In genomic region chr9:115109486-115109885, GRCh38 we compare ENCODE assay signal across 15 cellular contexts. TPM values are rescaled to one million over a fixed set of nuclear protein-coding genes. Genes with fewer than 3 reads are reported as not detected.
DNase-seq lines count a peak whose midpoint lies in the region; ATAC-seq and TF ChIP-seq lines count a peak whose summit lies in the region.
"Had no signal": no experiment of that assay in that cellular context is flagged by ENCODE, and none has a peak within 500 bp of the region (broad histone marks: within the 10 kb centered on the region; RNA-seq: fewer than 3 reads in every experiment).

No MANE protein-coding gene starts in this region.

- peaks cover 66% of the 10 kb centered on the region for H3K27me3 Mint-ChIP-seq in stimulated activated naive CD8-positive, alpha-beta T cell treated with anti-CD3 and anti-CD28 coated beads, Interleukin-15, amount 100 ng/mL, for 72 hours

- H3K27ac Mint-ChIP-seq in stimulated activated naive CD8-positive, alpha-beta T cell treated with anti-CD3 and anti-CD28 coated beads, Interleukin-15, amount 100 ng/mL, for 72 hours: no peak overlapping the region
- H3K27ac Mint-ChIP-seq: T-helper 2 cell treated with Interferon-gamma antibody and Interleukin-4, amounts not matched to agents 5 μg/mL and 100 μg/mL, for 36 hours had no signal

- ATAC-seq in HG03520 (IDR thresholded peaks at IDR 0.05; ENCODE audit: unreplicated experiment) (no peak), mucosa of descending colon (no peak)
- ATAC-seq in stimulated activated naive CD8-positive, alpha-beta T cell treated with anti-CD3 and anti-CD28 coated beads, Interleukin-15, amount 100 ng/mL, for 72 hours: no peak
- ATAC-seq: body of pancreas had no signal

- intact Hi-C loops in mucosa of descending colon (cut with DNase I, micrococcal nuclease): no loop called here

- TF ChIP-seq CTCF in AG10803 (conservative IDR thresholded peaks at IDR 0.05; ENCODE audit: low read length): no peak
- TF ChIP-seq CTCF in cardiac fibroblast (IDR thresholded peaks at IDR 0.05; ENCODE audit: low read depth, low read length): no peak
- TF ChIP-seq CTCF in mucosa of descending colon (IDR thresholded peaks at IDR 0.05): no peak

- H3K36me3 ChIP-seq in mucosa of descending colon (ENCODE audit: low read depth): no peaks in the 10 kb centered on the region
- H3K36me3 ChIP-seq: uterus had no signal

- no peak overlapping the region for H3K4me3 Mint-ChIP-seq in stimulated activated naive CD8-positive, alpha-beta T cell treated with anti-CD3 and anti-CD28 coated beads, Interleukin-15, amount 100 ng/mL, for 72 hours
- H3K4me3 Mint-ChIP-seq: T-helper 2 cell treated with Interferon-gamma antibody and Interleukin-4, amounts not matched to agents 5 μg/mL and 100 μg/mL, for 36 hours had no signal

- peaks cover 12% of the 10 kb centered on the region for H3K4me1 Mint-ChIP-seq in stimulated activated naive CD8-positive, alpha-beta T cell treated with anti-CD3 and anti-CD28 coated beads, Interleukin-15, amount 100 ng/mL, for 72 hours

- H3K4me1 ChIP-seq in mucosa of descending colon (ENCODE audit: low read depth): no peaks in the 10 kb centered on the region

- no peaks in the 10 kb centered on the region for H3K9me3 ChIP-seq in mucosa of descending colon
- H3K9me3 ChIP-seq: body of pancreas, uterus had no signal

- H3K9me3 Mint-ChIP-seq in stimulated activated naive CD8-positive, alpha-beta T cell treated with anti-CD3 and anti-CD28 coated beads, Interleukin-15, amount 100 ng/mL, for 72 hours: no peaks in the 10 kb centered on the region
- H3K9me3 Mint-ChIP-seq: T-helper 2 cell treated with Interferon-gamma antibody and Interleukin-4, amounts not matched to agents 5 μg/mL and 100 μg/mL, for 36 hours had no signal

- DNase-seq in AG10803 (ENCODE audit: low read depth): peak; percentile 82
- DNase-seq in M059J (ENCODE audit: low read depth): peak; percentile 86
- DNase-seq in cardiac fibroblast (ENCODE audit: low read depth in 2 of 2): peak; percentile 25 to 58
- DNase-seq in kidney glomerular epithelial cell (lab: John Stamatoyannopoulos, UW): peak; percentile 79
- DNase-seq in NCI-H2196 (lab: John Stamatoyannopoulos, UW; ENCODE audit: unreplicated experiment): no peak
- no peak for DNase-seq in mucosa of descending colon
- DNase-seq in stimulated activated naive CD8-positive, alpha-beta T cell treated with anti-CD3 and anti-CD28 coated beads, Interleukin-15, amount 100 ng/mL, for 72 hours: no peak
- DNase-seq: activated effector memory CD4-positive, alpha-beta T cell treated with Interleukin-2 at 50 U/mL for 16 hours; body of pancreas; NCI-H1048; NCI-H446; OCI-M1; uterus had no signal

- H3K4me3 ChIP-seq in AG10803 (ENCODE audit: low read length) (no peak overlapping the region), cardiac fibroblast (replicated peaks in 1 of 2; ENCODE audit: low read depth in 2 of 2, low read length in 2 of 2) (no peak overlapping the region), mucosa of descending colon (no peak overlapping the region)
- H3K4me3 ChIP-seq: body of pancreas, uterus had no signal

RNA-seq across cellular contexts. Expression of gene TNC, which starts 8.5 kb away (rescaled TPM):
- total RNA-seq in M059J (2014; rRNA removed; shearing (Covaris generic)): 77.5 and 151 TPM in 2 replicates
- total RNA-seq in mucosa of descending colon: 100 to 1,000 TPM in 1 of 3 donors, 10 to 100 TPM in 1, 1 to 10 TPM in 1; 6.5 to 216 (median 48.0) TPM

Comparison
In these comparisons a context has a peak if more than half of its experiments do, and no peak if none do; other contexts are left out.
1. DNase-seq: peak in AG10803 (single experiment), M059J (single experiment), cardiac fibroblast (2 of 2) and kidney glomerular epithelial cell (single experiment); none in NCI-H2196 (single experiment), mucosa of descending colon (0 of 3) and stimulated activated naive CD8-positive, alpha-beta T cell treated with anti-CD3 and anti-CD28 coated beads, Interleukin-15, amount 100 ng/mL, for 72 hours (0 of 2).